Comparison of ENCODE assay signal across 8 cellular contexts in the genomic region with DNA sequence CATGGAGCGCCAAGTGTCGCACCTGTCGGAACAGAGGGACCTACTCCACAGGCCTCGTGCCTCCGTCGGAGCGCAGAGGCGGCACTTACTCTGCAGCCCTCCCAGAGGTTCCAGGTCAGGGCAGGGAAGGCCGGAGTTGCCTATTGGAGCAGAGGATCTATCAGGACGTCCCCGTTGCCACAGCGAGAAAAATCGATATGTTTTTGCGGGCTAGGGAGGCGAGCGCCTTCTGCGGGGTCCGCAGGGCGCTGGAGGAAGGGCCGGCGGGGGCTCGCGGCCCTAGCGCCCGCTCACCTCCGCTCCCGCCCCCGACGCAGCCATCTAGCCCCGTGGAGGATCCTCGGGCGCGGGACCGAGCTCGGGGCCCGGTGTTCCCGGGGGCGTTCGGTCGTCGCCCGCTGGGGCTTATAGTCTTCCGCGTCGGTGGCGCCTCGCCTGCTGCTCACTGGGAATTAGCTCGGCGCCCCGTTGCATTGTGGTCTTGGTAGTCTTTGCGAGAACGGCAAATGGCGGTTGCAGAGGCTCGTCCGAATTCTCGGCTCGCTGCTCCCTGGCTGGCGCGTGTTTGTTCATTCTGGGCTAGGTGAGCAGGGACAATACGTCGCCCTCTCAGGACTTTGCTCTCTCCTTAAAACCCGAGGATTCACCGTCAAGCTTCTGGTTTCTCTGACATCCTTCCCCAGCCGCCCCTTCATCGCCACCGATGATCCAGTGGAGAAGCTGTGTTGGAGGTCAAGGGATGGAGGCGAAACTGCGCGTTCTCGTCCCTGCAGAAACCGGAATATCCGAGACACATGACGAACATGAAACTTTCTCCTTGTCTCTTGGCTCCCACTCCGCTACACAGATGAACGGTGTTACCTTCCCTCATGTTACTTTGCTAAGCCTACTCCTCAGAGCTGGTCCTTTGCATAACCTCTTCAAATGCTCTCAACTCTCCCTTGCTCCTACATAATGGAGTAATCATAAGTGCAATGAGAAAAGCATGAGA. TPM values are rescaled to one million over a fixed set of nuclear protein-coding genes. Genes with fewer than 3 reads are reported as not detected.
A peak's percentile ranks its signal among the peaks of the same experiment; 100 is the strongest.
DNase-seq lines count a peak whose midpoint lies in the region; ATAC-seq and TF ChIP-seq lines count a peak whose summit lies in the region.

A gene (minus strand): TSS at position 425 of the 991 bp plus-strand sequence. CDS start 422 bp downstream, at position 3.

- H3K36me3 Mint-ChIP-seq in Caco-2 (ENCODE audit: insufficient read depth, unreplicated experiment): peaks cover 43% of the 10 kb centered on the region
- peaks cover 21 to 23% of the 10 kb centered on the region in 2 donors for H3K36me3 Mint-ChIP-seq in activated T-cell treated with anti-CD3 and anti-CD28 coated beads, Interleukin-2, amount 50 U/mL, for 72 hours (ENCODE audit: insufficient read depth in 2 of 2)
- peaks cover 40% of the 10 kb centered on the region for H3K36me3 Mint-ChIP-seq in stimulated activated memory B cell treated with anti-CD40 and anti-IgM and Interleukin-4, amounts not matched to agents 10 μg/mL and 1 μg/mL and 100 μg/mL, for 72 hours

- DNase-seq in Caco-2 (peak; percentile 86), RKO (ENCODE audit: low spot score) (peak; percentile 89), esophagus squamous epithelium (lab: John Stamatoyannopoulos, UW) (peak; percentile 66), myocyte (ENCODE audit: low read depth) (peak; percentile 89)
- DNase-seq in activated T-cell treated with anti-CD3 and anti-CD28 coated beads, Interleukin-2, amount 50 U/mL, for 72 hours: peak; percentile 84 to 88

- H3K27me3 ChIP-seq in Caco-2 (replicated peaks; ENCODE audit: control insufficient read depth, insufficient read depth, low read length) (no peaks in the 10 kb centered on the region), KMS-11 (ENCODE audit: insufficient read depth, low read depth) (no peaks in the 10 kb centered on the region), esophagus squamous epithelium (no peaks in the 10 kb centered on the region)

- H3K36me3 ChIP-seq in Caco-2 (ENCODE audit: control insufficient read depth, insufficient read depth, low read length): no peaks in the 10 kb centered on the region; the same call in 1 of the 2 replicates
- H3K36me3 ChIP-seq in KMS-11 (ENCODE audit: insufficient read depth): peaks cover 12% of the 10 kb centered on the region; the same call in 1 of the 2 replicates
- peaks cover 8 to 72% (median 20%) of the 10 kb centered on the region in 3 donors for H3K36me3 ChIP-seq in esophagus squamous epithelium

- BruUV-seq in Caco-2 (replicated peaks; lab: Mats Ljungman, UMichigan): TSS peak; percentile 85

- TF ChIP-seq CTCF in Caco-2 (IDR thresholded peaks at IDR 0.05; ENCODE audit: insufficient read depth in 1 of 2, low read depth in 1 of 2, low read length in 1 of 2, severe bottlenecking in 1 of 2, unreplicated experiment in 1 of 2) (no peak), KMS-11 (conservative IDR thresholded peaks at IDR 0.05; ENCODE audit: low read depth, low read length) (no peak), esophagus squamous epithelium (IDR thresholded peaks at IDR 0.05) (peak in 1 of 6 experiments; percentile 6)

- POLR2A ChIA-PET in Caco-2 (lab: Charles Lee): interaction anchor here (0.6 to 4.0 kb wide), 15 partner anchors 9 to 411 kb away, joined by 3 to 105 read pairs (median 6); a partner anchor contains a TSS

- peak within 1 kb of the TSS; percentile 56 for H3K4me2 ChIP-seq in KMS-11

- peaks cover 21% of the 10 kb centered on the region for H3K79me2 ChIP-seq in KMS-11 (ENCODE audit: insufficient read depth, low read depth)

- peak within 1 kb of the TSS; percentile 60 for H3K27ac ChIP-seq in KMS-11
- peak within 1 kb of the TSS; percentile 90 to 94 (median 94) for H3K27ac ChIP-seq in esophagus squamous epithelium

- no peaks in the 10 kb centered on the region for H3K9me3 ChIP-seq in Caco-2
- no peaks in the 10 kb centered on the region for H3K9me3 ChIP-seq in esophagus squamous epithelium

- peak within 1 kb of the TSS; percentile 83 for H3K9ac ChIP-seq in KMS-11

- 0 to 1% methylated on average over 12 to 20 of the region's 75 CpGs for WGBS in esophagus squamous epithelium, 2 donors

- no peaks in the 10 kb centered on the region for H3K9me3 Mint-ChIP-seq in Caco-2 (ENCODE audit: unreplicated experiment)
- H3K9me3 Mint-ChIP-seq in activated T-cell treated with anti-CD3 and anti-CD28 coated beads, Interleukin-2, amount 50 U/mL, for 72 hours: no peaks in the 10 kb centered on the region
- no peaks in the 10 kb centered on the region for H3K9me3 Mint-ChIP-seq in stimulated activated memory B cell treated with anti-CD40 and anti-IgM and Interleukin-4, amounts not matched to agents 10 μg/mL and 1 μg/mL and 100 μg/mL, for 72 hours

- peak within 1 kb of the TSS; percentile 88 for H2AFZ ChIP-seq in KMS-11 (ENCODE audit: low read depth)

- no peaks in the 10 kb centered on the region for H4K20me1 ChIP-seq in KMS-11 (ENCODE audit: insufficient read depth)

- CTCF ChIA-PET in Caco-2 (lab: Charles Lee): interaction anchor here (0.6 to 2.5 kb wide), 9 partner anchors 9 to 401 kb away, joined by 3 to 13 read pairs (median 5); a partner anchor contains a TSS

- peak in 3 of 4 donors; percentile 69 to 95 (median 84) for TF ChIP-seq POLR2A in esophagus squamous epithelium (IDR thresholded peaks at IDR 0.05)

- peak within 1 kb of the TSS; percentile 95 for H3K4me3 Mint-ChIP-seq in Caco-2 (ENCODE audit: unreplicated experiment)
- peak within 1 kb of the TSS; percentile 95 to 98 for H3K4me3 Mint-ChIP-seq in activated T-cell treated with anti-CD3 and anti-CD28 coated beads, Interleukin-2, amount 50 U/mL, for 72 hours
- peak within 1 kb of the TSS; percentile 95 for H3K4me3 Mint-ChIP-seq in stimulated activated memory B cell treated with anti-CD40 and anti-IgM and Interleukin-4, amounts not matched to agents 10 μg/mL and 1 μg/mL and 100 μg/mL, for 72 hours

- no peaks in the 10 kb centered on the region for H3K27me3 Mint-ChIP-seq in Caco-2 (ENCODE audit: insufficient read depth, unreplicated experiment)
- no peaks in the 10 kb centered on the region for H3K27me3 Mint-ChIP-seq in activated T-cell treated with anti-CD3 and anti-CD28 coated beads, Interleukin-2, amount 50 U/mL, for 72 hours (ENCODE audit: low read depth)
- H3K27me3 Mint-ChIP-seq in stimulated activated memory B cell treated with anti-CD40 and anti-IgM and Interleukin-4, amounts not matched to agents 10 μg/mL and 1 μg/mL and 100 μg/mL, for 72 hours: no peaks in the 10 kb centered on the region

- H3K4me1 ChIP-seq in Caco-2 (peaks cover 8% of the 10 kb centered on the region), KMS-11 (ENCODE audit: low read depth, poor library complexity, severe bottlenecking) (peaks cover 23% of the 10 kb centered on the region), esophagus squamous epithelium (peaks cover 0 to 32% (median 19%) of the 10 kb centered on the region in 3 donors)

- peaks cover 6% of the 10 kb centered on the region for H3K4me1 Mint-ChIP-seq in Caco-2 (ENCODE audit: low read depth, unreplicated experiment)
- peaks cover 52% of the 10 kb centered on the region for H3K4me1 Mint-ChIP-seq in activated T-cell treated with anti-CD3 and anti-CD28 coated beads, Interleukin-2, amount 50 U/mL, for 72 hours (ENCODE audit: low read depth)
- H3K4me1 Mint-ChIP-seq in stimulated activated memory B cell treated with anti-CD40 and anti-IgM and Interleukin-4, amounts not matched to agents 10 μg/mL and 1 μg/mL and 100 μg/mL, for 72 hours: peaks cover 41% of the 10 kb centered on the region

- intact Hi-C loops in Caco-2 (cut with micrococcal nuclease; ENCODE audit: unreplicated experiment) (loop anchor here (1.0 kb wide), 2 partner anchors 9 to 10 kb away; a partner anchor contains a TSS), esophagus squamous epithelium (cut with DNase I) (no loop called here)

- ATAC-seq in GM21528 (IDR thresholded peaks at IDR 0.05; ENCODE audit: low FRiP score, unreplicated experiment): peak; percentile 60
- peak; percentile 94 to 95 for ATAC-seq in activated T-cell treated with anti-CD3 and anti-CD28 coated beads, Interleukin-2, amount 50 U/mL, for 72 hours (replicated peaks in 1 of 2)
- ATAC-seq in stimulated activated memory B cell treated with anti-CD40 and anti-IgM and Interleukin-4, amounts not matched to agents 10 μg/mL and 1 μg/mL and 100 μg/mL, for 72 hours: peak; percentile 97

- H3K27ac Mint-ChIP-seq in Caco-2 (ENCODE audit: unreplicated experiment): peak within 1 kb of the TSS; percentile 92
- peak within 1 kb of the TSS; percentile 96 for H3K27ac Mint-ChIP-seq in activated T-cell treated with anti-CD3 and anti-CD28 coated beads, Interleukin-2, amount 50 U/mL, for 72 hours
- H3K27ac Mint-ChIP-seq in stimulated activated memory B cell treated with anti-CD40 and anti-IgM and Interleukin-4, amounts not matched to agents 10 μg/mL and 1 μg/mL and 100 μg/mL, for 72 hours: peak within 1 kb of the TSS; percentile 94

- H3K4me3 ChIP-seq in Caco-2 (ENCODE audit: low read depth, low read length) (peak within 1 kb of the TSS; percentile 84), KMS-11 (IDR thresholded peaks at IDR 0.05; ENCODE audit: insufficient read depth, low read depth, low read length) (peak within 1 kb of the TSS; percentile 99), esophagus squamous epithelium (peak within 1 kb of the TSS; percentile 84 to 90 (median 88))

RNA-seq across cellular contexts. Expression of the gene that starts here (rescaled TPM):
- total RNA-seq in Caco-2 (2022) (123 and 124 TPM in 2 replicates), esophagus squamous epithelium (100 to 1,000 TPM; 144 to 225 (median 204) TPM), myocyte (162 and 217 TPM in 2 replicates)
- 100 to 1,000 TPM; 130 to 133 TPM for total RNA-seq in activated T-cell treated with anti-CD3 and anti-CD28 coated beads, Interleukin-2, amount 50 U/mL, for 72 hours
- 131 TPM for polyA plus RNA-seq in myocyte (2012)

Comparison
In these comparisons a context has a peak if more than half of its experiments do, and no peak if none do; other contexts are left out.
1. Peak in every context shown above with its lines: DNase-seq, ATAC-seq, H3K4me3 ChIP-seq and H3K27ac ChIP-seq.